9 cellular contexts compared by ENCODE assay signal in genomic region chr7:50281680-50282445, GRCh38. TPM values are rescaled to one million over a fixed set of nuclear protein-coding genes. Genes with fewer than 3 reads are reported as not detected.
A peak's percentile ranks its signal among the peaks of the same experiment; 100 is the strongest.
DNase-seq lines count a peak whose midpoint lies in the region; ATAC-seq lines count a peak whose summit lies in the region.
"Had no signal": no experiment of that assay in that cellular context is flagged by ENCODE, and none has a peak within 500 bp of the region (broad histone marks: within the 10 kb centered on the region; RNA-seq: fewer than 3 reads in every experiment).

No MANE protein-coding gene starts in this region.

- H3K9ac ChIP-seq in Karpas-422 (ENCODE audit: low read length) = peak overlapping the region; percentile 69

- no peaks in the 10 kb centered on the region for H3K9me2 ChIP-seq in Karpas-422 (replicated peaks; ENCODE audit: insufficient read depth, low read length)

- peak overlapping the region; percentile 62 for H3K4me3 ChIP-seq in Karpas-422 (ENCODE audit: low read length)

- H3K4me2 ChIP-seq in Karpas-422 (ENCODE audit: low read depth, low read length, poor library complexity, severe bottlenecking) = peak overlapping the region; percentile 79

- DNase-seq in Karpas-422 = peak; percentile 81
- DNase-seq in medulla oblongata (ENCODE audit: extremely low spot score) = peak; percentile 64
- DNase-seq in AG08395 (ENCODE audit: low spot score) = no peak
- DNase-seq in stimulated activated CD4-positive, alpha-beta T cell treated with anti-CD3 and anti-CD28 coated beads, Interleukin-4, amount 100 ng/mL, for 1 hour = no peak
- no peak for DNase-seq in HK-2 (ENCODE audit: unreplicated experiment)
- DNase-seq in cortex of kidney (lab: John Stamatoyannopoulos, UW) = no peak

- no peaks in the 10 kb centered on the region for H3K79me2 ChIP-seq in Karpas-422 (ENCODE audit: low read length)

- peak; percentile 88 for ATAC-seq in GM18520 (IDR thresholded peaks at IDR 0.05; ENCODE audit: unreplicated experiment)
- peak; percentile 93 for ATAC-seq in GM21737 (IDR thresholded peaks at IDR 0.05; ENCODE audit: unreplicated experiment)

- no peaks in the 10 kb centered on the region for H3K9me3 ChIP-seq in Karpas-422 (ENCODE audit: low read length)

- no peaks in the 10 kb centered on the region for H3K36me3 ChIP-seq in Karpas-422 (ENCODE audit: insufficient read depth, low read length)

- peak overlapping the region; percentile 94 for H2AFZ ChIP-seq in Karpas-422 (ENCODE audit: low read length)

- H4K20me1 ChIP-seq in Karpas-422 (ENCODE audit: insufficient read depth, low read depth, low read length) = no peaks in the 10 kb centered on the region

- H3K27ac ChIP-seq in Karpas-422 (ENCODE audit: low read length) = peak overlapping the region; percentile 69

- H3K4me1 ChIP-seq in Karpas-422 (ENCODE audit: low read length) = peaks cover 31% of the 10 kb centered on the region

- no peaks in the 10 kb centered on the region; the same call in 1 of the 2 replicates for H3K27me3 ChIP-seq in Karpas-422 (ENCODE audit: low read length)

RNA-seq across cellular contexts. Expression of gene IKZF1, which starts 22.7 kb away (rescaled TPM):
- 117 and 118 TPM in 2 replicates for total RNA-seq in Karpas-422 (2014; rRNA removed; shearing (Covaris generic); ENCODE audit: low replicate concordance)
- total RNA-seq: epithelial cell of proximal tubule had no signal

Comparison
In these comparisons a context has a peak if more than half of its experiments do, and no peak if none do; other contexts are left out.
1. DNase-seq: peak in Karpas-422 (single experiment) and medulla oblongata (single experiment); none in AG08395 (single experiment), stimulated activated CD4-positive, alpha-beta T cell treated with anti-CD3 and anti-CD28 coated beads, Interleukin-4, amount 100 ng/mL, for 1 hour (single experiment), HK-2 (single experiment) and cortex of kidney (single experiment).